ENCODE assay signal across 17 cellular contexts in the genomic region with DNA sequence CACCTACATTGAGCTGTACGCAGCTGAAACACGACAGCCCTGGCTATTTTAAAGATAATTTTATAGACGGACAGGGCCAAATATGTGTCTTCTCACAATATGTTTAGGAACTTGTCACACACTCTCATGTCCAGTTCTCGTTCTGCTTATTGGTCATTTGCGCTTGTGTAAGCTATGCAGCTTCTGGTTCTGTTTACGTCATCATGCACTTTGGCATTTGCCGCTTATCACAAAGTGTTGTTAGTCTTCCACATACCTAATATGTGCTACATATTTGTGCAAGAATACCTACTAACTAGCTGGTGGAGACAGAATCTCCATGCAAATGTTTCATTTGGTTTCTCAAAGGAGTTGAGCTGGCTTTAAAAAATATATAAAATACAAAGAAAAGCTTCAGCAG. TPM values are rescaled to one million over a fixed set of nuclear protein-coding genes. Genes with fewer than 3 reads are reported as not detected.
DNase-seq lines count a peak whose midpoint lies in the region; ATAC-seq and TF ChIP-seq lines count a peak whose summit lies in the region.
"Had no signal": no experiment of that assay in that cellular context is flagged by ENCODE, and none has a peak within 500 bp of the region (broad histone marks: within the 10 kb centered on the region; RNA-seq: fewer than 3 reads in every experiment).

No MANE protein-coding gene starts in this region.

- TF ChIP-seq CTCF in right lobe of liver (IDR thresholded peaks at IDR 0.05) (no peak), upper lobe of right lung (IDR thresholded peaks at IDR 0.05) (no peak)

- no peaks in the 10 kb centered on the region for H3K27me3 ChIP-seq in right lobe of liver
- no peaks in the 10 kb centered on the region for H3K27me3 ChIP-seq in upper lobe of right lung

- DNase-seq in NOMO-1 (lab: John Stamatoyannopoulos, UW; ENCODE audit: unreplicated experiment in 2 of 2) (peak; percentile 23 to 53), NOMO-1 treated with dmso at 0.1 percent for 144 hours (lab: John Stamatoyannopoulos, UW; ENCODE audit: unreplicated experiment) (no peak), SK-N-MC (ENCODE audit: low read depth, low spot score) (no peak), right lobe of liver (no peak), upper lobe of right lung (no peak), cerebellum (ENCODE audit: low spot score) (no peak)
- DNase-seq in activated CD4-positive, alpha-beta T cell treated with anti-CD3 and anti-CD28 coated beads for 4 hours = no peak
- DNase-seq: 8988T, C1 segment of cervical spinal cord, KBM-7, MM.1S, NCI-H1694, NCI-H2081 treated with DMSO at 0.1 percent for 48 hours, NCI-H2171 treated with DMSO at 0.1 percent for 48 hours, NCI-H526 treated with DMSO at 0.1 percent for 48 hours had no signal

- no peak overlapping the region for H3K9ac ChIP-seq in SK-N-MC (ENCODE audit: insufficient read length)

- TF ChIP-seq POLR2A in right lobe of liver (IDR thresholded peaks at IDR 0.05) = no peak

- intact Hi-C loops in right lobe of liver (cut with DNase I) (no loop called here), upper lobe of right lung (cut with DNase I) (no loop called here)

- peak; percentile 57 to 79 (median 76) for ATAC-seq in right lobe of liver
- peak; percentile 57 for ATAC-seq in upper lobe of right lung
- no peak for ATAC-seq in GM19351 (IDR thresholded peaks at IDR 0.05; ENCODE audit: unreplicated experiment)
- ATAC-seq: Panc1 had no signal

- H3K4me3 ChIP-seq in SK-N-MC (no peak overlapping the region), right lobe of liver (no peak overlapping the region), upper lobe of right lung (no peak overlapping the region)

- H3K27ac ChIP-seq in SK-N-MC = peak overlapping the region; percentile 86; the same call in 1 of the 2 replicates
- no peak overlapping the region for H3K27ac ChIP-seq in right lobe of liver
- H3K27ac ChIP-seq in upper lobe of right lung = no peak overlapping the region

- H3K4me1 ChIP-seq in right lobe of liver = no peaks in the 10 kb centered on the region
- H3K4me1 ChIP-seq in upper lobe of right lung = no peaks in the 10 kb centered on the region

- H3K9me3 ChIP-seq in SK-N-MC (ENCODE audit: low read depth, low read length) (no peaks in the 10 kb centered on the region), right lobe of liver (no peaks in the 10 kb centered on the region), upper lobe of right lung (no peaks in the 10 kb centered on the region)

- WGBS in right lobe of liver (ENCODE audit: insufficient coverage, low coverage, low lambda C conversion rate, missing lambda C conversion rate) = 45% methylated on average over 7 of the region's 7 CpGs

- H3K36me3 ChIP-seq in SK-N-MC (ENCODE audit: insufficient read depth, low read length) = no peaks in the 10 kb centered on the region
- no peaks in the 10 kb centered on the region for H3K36me3 ChIP-seq in right lobe of liver
- no peaks in the 10 kb centered on the region for H3K36me3 ChIP-seq in upper lobe of right lung

RNA-seq across cellular contexts. Expression of a gene that starts 7.5 kb away (rescaled TPM):
- total RNA-seq in right lobe of liver = 10 to 100 TPM; 10.2 to 16.0 (median 13.7) TPM
- total RNA-seq in upper lobe of right lung = 28.0 TPM
- 27.5 TPM for total RNA-seq in cerebellum

Comparison
In these comparisons a context has a peak if more than half of its experiments do, and no peak if none do; other contexts are left out.
1. DNase-seq: peak in NOMO-1 (2 of 2); none in NOMO-1 treated with dmso at 0.1 percent for 144 hours (single experiment), SK-N-MC (single experiment), right lobe of liver (0 of 3), upper lobe of right lung (single experiment), activated CD4-positive, alpha-beta T cell treated with anti-CD3 and anti-CD28 coated beads for 4 hours (0 of 2) and cerebellum (single experiment).